8 cellular contexts compared by ENCODE assay signal in genomic region chr2:6826081-6826913, GRCh38. TPM values are rescaled to one million over a fixed set of nuclear protein-coding genes. Genes with fewer than 3 reads are reported as not detected.
DNase-seq lines count a peak whose midpoint lies in the region; ATAC-seq and TF ChIP-seq lines count a peak whose summit lies in the region.
"Had no signal": no experiment of that assay in that cellular context is flagged by ENCODE, and none has a peak within 500 bp of the region (broad histone marks: within the 10 kb centered on the region; RNA-seq: fewer than 3 reads in every experiment).

No MANE protein-coding gene starts in this region.

- H2BK120ac ChIP-seq in mesenchymal stem cell (ENCODE audit: low read depth, low read length): no peak overlapping the region

- in situ Hi-C loops in mammary epithelial cell (cut with MboI; ENCODE audit: low sequenced_read_pairs in 2 of 2): no loop called here

- DNase-seq in T-helper 2 cell treated with Interferon-gamma antibody and Interleukin-4, amounts not matched to agents 5 μg/mL and 100 μg/mL, for 36 hours (ENCODE audit: low spot score): peak; percentile 54
- DNase-seq in mammary epithelial cell: peak; percentile 53
- peak; percentile 79 for DNase-seq in mesenchymal stem cell
- peak; percentile 68 for DNase-seq in stimulated activated naive CD8-positive, alpha-beta T cell treated with anti-CD3 and anti-CD28 coated beads, Interleukin-15, Interleukin-2, amounts not matched to agents 100 U/mL and 50 U/mL, for 24 hours
- DNase-seq: left cardiac atrium had no signal

- H3K4me3 ChIP-seq in KMS-11 (IDR thresholded peaks at IDR 0.05; ENCODE audit: insufficient read depth, low read depth, low read length) (no peak overlapping the region), mammary epithelial cell (replicated peaks in 1 of 3; ENCODE audit: insufficient read depth in 1 of 3, low read depth in 2 of 3, low read length in 3 of 3) (no peak overlapping the region), mesenchymal stem cell (ENCODE audit: insufficient read depth in 1 of 2, low read depth in 1 of 2, low read length in 2 of 2) (no peak overlapping the region)

- H2AK5ac ChIP-seq in mesenchymal stem cell (ENCODE audit: low read length, severe bottlenecking): no peak overlapping the region

- no peak overlapping the region for H3K18ac ChIP-seq in mesenchymal stem cell (ENCODE audit: low read depth in 1 of 2, low read length in 2 of 2)

- no peak overlapping the region for H3K4me3 Mint-ChIP-seq in T-helper 2 cell treated with Interferon-gamma antibody and Interleukin-4, amounts not matched to agents 5 μg/mL and 100 μg/mL, for 36 hours

- H3K27me3 Mint-ChIP-seq in T-helper 2 cell treated with Interferon-gamma antibody and Interleukin-4, amounts not matched to agents 5 μg/mL and 100 μg/mL, for 36 hours (ENCODE audit: low read depth): peaks cover 7% of the 10 kb centered on the region

- H3K4me1 ChIP-seq in KMS-11 (ENCODE audit: low read depth, poor library complexity, severe bottlenecking) (no peaks in the 10 kb centered on the region), mammary epithelial cell (ENCODE audit: insufficient read depth, low read length) (peaks cover 5% of the 10 kb centered on the region), mesenchymal stem cell (ENCODE audit: control insufficient read depth, insufficient read depth, low read depth, low read length) (no peaks in the 10 kb centered on the region)

- H3K27me3 ChIP-seq in KMS-11 (ENCODE audit: insufficient read depth, low read depth): no peaks in the 10 kb centered on the region
- H3K27me3 ChIP-seq in mammary epithelial cell (ENCODE audit: insufficient read depth, low read length): no peaks in the 10 kb centered on the region
- H3K27me3 ChIP-seq in mesenchymal stem cell (ENCODE audit: control insufficient read depth in 1 of 2, insufficient read depth in 1 of 2, low read length in 2 of 2): no peaks in the 10 kb centered on the region

- H3K4me1 Mint-ChIP-seq in T-helper 2 cell treated with Interferon-gamma antibody and Interleukin-4, amounts not matched to agents 5 μg/mL and 100 μg/mL, for 36 hours (ENCODE audit: low read depth): peaks cover 12% of the 10 kb centered on the region

- no peaks in the 10 kb centered on the region for H3K79me1 ChIP-seq in mesenchymal stem cell (replicated peaks; ENCODE audit: low read length, poor library complexity, severe bottlenecking)

- H3K36me3 Mint-ChIP-seq in T-helper 2 cell treated with Interferon-gamma antibody and Interleukin-4, amounts not matched to agents 5 μg/mL and 100 μg/mL, for 36 hours (ENCODE audit: low read depth): peaks cover 11% of the 10 kb centered on the region

- H3K27ac ChIP-seq in KMS-11: no peak overlapping the region
- no peak overlapping the region for H3K27ac ChIP-seq in mammary epithelial cell (ENCODE audit: insufficient read depth, low read depth, low read length)
- H3K27ac ChIP-seq in mesenchymal stem cell (ENCODE audit: low read length, poor library complexity, severe bottlenecking): no peak overlapping the region

- no peak overlapping the region for H3K14ac ChIP-seq in mesenchymal stem cell (ENCODE audit: low read length in 2 of 2)

- H3K4ac ChIP-seq in mesenchymal stem cell (ENCODE audit: low read depth in 1 of 2, low read length in 2 of 2): no peak overlapping the region

- H2AFZ ChIP-seq in KMS-11 (ENCODE audit: low read depth) (no peak overlapping the region), mammary epithelial cell (ENCODE audit: low read depth, low read length) (peak overlapping the region; percentile 32), mesenchymal stem cell (ENCODE audit: low read depth, low read length) (no peak overlapping the region)

- no peaks in the 10 kb centered on the region for H3K36me3 ChIP-seq in KMS-11 (ENCODE audit: insufficient read depth)
- no peaks in the 10 kb centered on the region for H3K36me3 ChIP-seq in mammary epithelial cell (ENCODE audit: insufficient read depth, low read length)
- H3K36me3 ChIP-seq in mesenchymal stem cell (ENCODE audit: control insufficient read depth in 1 of 2, insufficient read depth in 2 of 2, low read depth in 1 of 2, low read length in 2 of 2): no peaks in the 10 kb centered on the region

- H3K9me3 ChIP-seq in mammary epithelial cell (replicated peaks; ENCODE audit: insufficient read depth, low read length) (no peaks in the 10 kb centered on the region), mesenchymal stem cell (ENCODE audit: control insufficient read depth, low read length) (peaks cover 9% of the 10 kb centered on the region)

- TF ChIP-seq CTCF in GM12873 (IDR thresholded peaks at IDR 0.05; ENCODE audit: insufficient read depth, low read depth, low read length, missing control alignments) (peak; percentile 85), KMS-11 (conservative IDR thresholded peaks at IDR 0.05; ENCODE audit: low read depth, low read length) (peak; percentile 62), mammary epithelial cell (conservative IDR thresholded peaks at IDR 0.05 in 1 of 2, IDR thresholded peaks at IDR 0.05 in 1 of 2; ENCODE audit: extremely low read depth in 1 of 2, insufficient read depth in 1 of 2, low read depth in 1 of 2, low read length in 2 of 2) (peak; percentile 60 to 61)

- WGBS in mammary epithelial cell (ENCODE audit: low coverage, missing lambda C conversion rate): 42% methylated on average over 4 of the region's 4 CpGs
- WGBS in mesenchymal stem cell: 46% methylated on average over 3 of the region's 4 CpGs

- no peak overlapping the region for H3K23ac ChIP-seq in mesenchymal stem cell (ENCODE audit: low read length in 2 of 2)

- peak; percentile 95 for ATAC-seq in GM21786 (IDR thresholded peaks at IDR 0.05; ENCODE audit: unreplicated experiment)
- ATAC-seq in stimulated activated naive CD8-positive, alpha-beta T cell treated with anti-CD3 and anti-CD28 coated beads, Interleukin-15, Interleukin-2, amounts not matched to agents 100 U/mL and 50 U/mL, for 24 hours: peak; percentile 88

- H3K79me2 ChIP-seq in KMS-11 (ENCODE audit: insufficient read depth, low read depth): no peaks in the 10 kb centered on the region
- no peaks in the 10 kb centered on the region for H3K79me2 ChIP-seq in mammary epithelial cell (ENCODE audit: insufficient read depth, low read length)

- H3K4me2 ChIP-seq in KMS-11 (no peak overlapping the region), mammary epithelial cell (ENCODE audit: insufficient read depth, low read depth, low read length) (peak overlapping the region; percentile 9), mesenchymal stem cell (ENCODE audit: low read length, poor library complexity, severe bottlenecking) (no peak overlapping the region)

- H3K9me3 Mint-ChIP-seq in T-helper 2 cell treated with Interferon-gamma antibody and Interleukin-4, amounts not matched to agents 5 μg/mL and 100 μg/mL, for 36 hours: peaks cover 14% of the 10 kb centered on the region

- dilution Hi-C loops in mammary epithelial cell (cut with HindIII; ENCODE audit: low sequenced_read_pairs): no loop called here

- no TSS peak for BruUV-seq in mammary epithelial cell (replicated peaks; lab: Mats Ljungman, UMichigan)

- H4K20me1 ChIP-seq in KMS-11 (ENCODE audit: insufficient read depth): no peaks in the 10 kb centered on the region
- no peaks in the 10 kb centered on the region for H4K20me1 ChIP-seq in mammary epithelial cell (ENCODE audit: insufficient read depth, low read length)

- no peak overlapping the region for H2BK15ac ChIP-seq in mesenchymal stem cell (ENCODE audit: low read depth, poor library complexity, severe bottlenecking)

- CTCF ChIA-PET in mammary epithelial cell (lab: Charles Lee; ENCODE audit: low non-redundant PET): no interaction called here

- no peak overlapping the region for H4K91ac ChIP-seq in mesenchymal stem cell (ENCODE audit: low read length)

- no peak overlapping the region for H2BK5ac ChIP-seq in mesenchymal stem cell (ENCODE audit: low read depth, low read length, poor library complexity, severe bottlenecking)

- H3K9ac ChIP-seq in KMS-11 (no peak overlapping the region), mammary epithelial cell (ENCODE audit: insufficient read depth, low read length) (no peak overlapping the region), mesenchymal stem cell (ENCODE audit: low read length) (no peak overlapping the region)

- peak overlapping the region; percentile 23 for H4K8ac ChIP-seq in mesenchymal stem cell (ENCODE audit: low read length)

- intact Hi-C loops in mammary epithelial cell (cut with micrococcal nuclease): loop anchor here (1.0 to 5.0 kb wide), 3 partner anchors 40 to 256 kb away; no protein-coding TSS in a partner anchor

- no peak overlapping the region for H3K27ac Mint-ChIP-seq in T-helper 2 cell treated with Interferon-gamma antibody and Interleukin-4, amounts not matched to agents 5 μg/mL and 100 μg/mL, for 36 hours

- H2BK12ac ChIP-seq in mesenchymal stem cell (ENCODE audit: low read length in 2 of 2): no peak overlapping the region

RNA-seq across cellular contexts. Expression of gene CMPK2, which starts 39.4 kb away (rescaled TPM):
- total RNA-seq in mammary epithelial cell: under 1 TPM; 0.26 to 0.50 TPM
- 0.12 TPM for polyA plus RNA-seq in mammary epithelial cell
- not detected for polyA minus RNA-seq in mammary epithelial cell
- 0.99 TPM for polyA plus RNA-seq in mesenchymal stem cell (2013, experiment 1 of 2)
- 1.1 TPM for polyA plus RNA-seq in mesenchymal stem cell (2013, experiment 2 of 2)

RNA-seq across cellular contexts. Expression of gene RSAD2, which starts 51.3 kb away (rescaled TPM):
- under 1 TPM; under 0.01 to 0.21 TPM for total RNA-seq in mammary epithelial cell
- 0.02 TPM for polyA plus RNA-seq in mammary epithelial cell
- not detected for polyA minus RNA-seq in mammary epithelial cell
- 0.32 TPM for polyA plus RNA-seq in mesenchymal stem cell (2013, experiment 1 of 2)
- 0.21 TPM for polyA plus RNA-seq in mesenchymal stem cell (2013, experiment 2 of 2)
